1 cellular context compared by ENCODE assay signal in the genomic region with DNA sequence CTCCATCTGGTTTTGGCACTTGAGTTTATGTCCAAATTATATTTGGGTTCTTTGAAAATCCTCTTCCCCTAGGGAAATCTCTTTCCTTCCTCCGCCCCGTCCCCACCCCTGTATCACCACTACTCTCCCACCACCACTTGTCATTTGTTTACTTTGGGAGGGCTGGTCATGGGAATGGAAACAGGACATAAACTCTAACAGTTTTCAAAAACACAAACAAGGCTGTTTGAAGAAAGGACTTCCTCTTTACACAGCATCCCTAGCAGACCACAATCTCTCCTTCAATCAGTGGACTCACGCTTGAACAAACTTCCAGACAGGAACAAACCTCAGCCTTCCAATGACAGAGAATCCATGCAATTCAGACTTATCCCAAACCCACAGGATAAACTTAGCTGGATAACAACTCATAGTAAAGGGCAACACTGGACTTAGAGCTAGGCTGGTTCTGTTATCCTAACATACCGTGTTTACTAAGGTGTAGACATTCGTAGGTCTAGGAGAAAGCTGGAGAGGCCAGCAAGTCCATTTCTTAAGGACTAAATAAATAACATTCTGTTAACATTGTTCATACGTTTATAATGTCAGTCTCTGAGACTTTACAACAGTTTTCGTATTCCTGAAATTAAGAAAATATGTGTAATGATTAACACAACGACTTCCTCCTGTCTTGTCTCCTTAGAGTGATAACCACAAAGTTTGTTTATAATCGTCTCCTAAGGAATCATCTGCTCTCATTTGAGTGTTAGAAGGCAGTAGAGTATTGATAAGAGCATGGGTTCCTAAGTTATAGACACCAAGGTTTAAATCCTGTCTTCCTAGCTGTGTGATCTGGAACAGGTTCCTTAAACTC.
TF ChIP-seq lines count a peak whose summit lies in the region.

No MANE protein-coding gene starts in this region.

TF ChIP-seq in HepG2, 621 proteins besides CTCF, POLR2A, EP300 and RAD21 (continued from another document and continues in another):
- TF ChIP-seq, protein P1, sequence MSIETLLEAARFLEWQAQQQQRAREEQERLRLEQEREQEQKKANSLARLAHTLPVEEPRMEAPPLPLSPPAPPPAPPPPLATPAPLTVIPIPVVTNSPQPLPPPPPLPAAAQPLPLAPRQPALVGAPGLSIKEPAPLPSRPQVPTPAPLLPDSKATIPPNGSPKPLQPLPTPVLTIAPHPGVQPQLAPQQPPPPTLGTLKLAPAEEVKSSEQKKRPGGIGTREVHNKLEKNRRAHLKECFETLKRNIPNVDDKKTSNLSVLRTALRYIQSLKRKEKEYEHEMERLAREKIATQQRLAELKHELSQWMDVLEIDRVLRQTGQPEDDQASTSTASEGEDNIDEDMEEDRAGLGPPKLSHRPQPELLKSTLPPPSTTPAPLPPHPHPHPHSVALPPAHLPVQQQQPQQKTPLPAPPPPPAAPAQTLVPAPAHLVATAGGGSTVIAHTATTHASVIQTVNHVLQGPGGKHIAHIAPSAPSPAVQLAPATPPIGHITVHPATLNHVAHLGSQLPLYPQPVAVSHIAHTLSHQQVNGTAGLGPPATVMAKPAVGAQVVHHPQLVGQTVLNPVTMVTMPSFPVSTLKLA (IDR thresholded peaks at IDR 0.05), result peak; percentile 39; the same call in 1 of the 2 replicates
- TF ChIP-seq GATAD1 (CRISPR knock-in tag; IDR thresholded peaks at IDR 0.05) (peak; percentile 67), ZC3H4 (CRISPR knock-in tag; IDR thresholded peaks at IDR 0.05; ENCODE audit: borderline replicate concordance) (no peak), CCDC6 (CRISPR knock-in tag; IDR thresholded peaks at IDR 0.05) (peak; percentile 45), ZNF34 (CRISPR knock-in tag; IDR thresholded peaks at IDR 0.05; ENCODE audit: borderline replicate concordance) (peak; percentile 72; the same call in 1 of the 2 replicates), KDM4B (CRISPR knock-in tag; IDR thresholded peaks at IDR 0.05) (peak; percentile 84; the same call in 1 of the 2 replicates), ZNF816 (CRISPR knock-in tag; IDR thresholded peaks at IDR 0.05; ENCODE audit: borderline replicate concordance) (peak; percentile 97), YEATS2 (CRISPR knock-in tag; IDR thresholded peaks at IDR 0.05; ENCODE audit: borderline replicate concordance) (no peak; the same call in 1 of the 2 replicates), NCOR1 (IDR thresholded peaks at IDR 0.05; ENCODE audit: borderline replicate concordance, low read length) (peak; percentile 44; the same call in 1 of the 2 replicates), SMYD3 (CRISPR knock-in tag; IDR thresholded peaks at IDR 0.05) (peak; percentile 69; the same call in 1 of the 2 replicates), ZNF558 (CRISPR knock-in tag; IDR thresholded peaks at IDR 0.05; ENCODE audit: borderline replicate concordance) (no peak), IRF2 (CRISPR knock-in tag; IDR thresholded peaks at IDR 0.05) (peak; percentile 78), RCOR2 (CRISPR knock-in tag; IDR thresholded peaks at IDR 0.05) (peak; percentile 98), KLF13 (CRISPR knock-in tag; IDR thresholded peaks at IDR 0.05) (no peak), HMGA1 (CRISPR knock-in tag; conservative IDR thresholded peaks at IDR 0.05) (no peak), NCOA5 (CRISPR knock-in tag; IDR thresholded peaks at IDR 0.05) (no peak), ZNF598 (CRISPR knock-in tag; IDR thresholded peaks at IDR 0.05; ENCODE audit: borderline replicate concordance) (no peak), CREB1 (IDR thresholded peaks at IDR 0.05) (no peak), CREB1 (CRISPR knock-in tag; IDR thresholded peaks at IDR 0.05) (peak; percentile 79), MEIS2 (CRISPR knock-in tag; IDR thresholded peaks at IDR 0.05) (peak; percentile 69; the same call in 1 of the 2 replicates), TBX2 (CRISPR knock-in tag; IDR thresholded peaks at IDR 0.05; ENCODE audit: borderline replicate concordance) (peak; percentile 95), ZNF878 (CRISPR knock-in tag; IDR thresholded peaks at IDR 0.05) (peak; percentile 80; the same call in 1 of the 2 replicates)
- TF ChIP-seq, protein P2, sequence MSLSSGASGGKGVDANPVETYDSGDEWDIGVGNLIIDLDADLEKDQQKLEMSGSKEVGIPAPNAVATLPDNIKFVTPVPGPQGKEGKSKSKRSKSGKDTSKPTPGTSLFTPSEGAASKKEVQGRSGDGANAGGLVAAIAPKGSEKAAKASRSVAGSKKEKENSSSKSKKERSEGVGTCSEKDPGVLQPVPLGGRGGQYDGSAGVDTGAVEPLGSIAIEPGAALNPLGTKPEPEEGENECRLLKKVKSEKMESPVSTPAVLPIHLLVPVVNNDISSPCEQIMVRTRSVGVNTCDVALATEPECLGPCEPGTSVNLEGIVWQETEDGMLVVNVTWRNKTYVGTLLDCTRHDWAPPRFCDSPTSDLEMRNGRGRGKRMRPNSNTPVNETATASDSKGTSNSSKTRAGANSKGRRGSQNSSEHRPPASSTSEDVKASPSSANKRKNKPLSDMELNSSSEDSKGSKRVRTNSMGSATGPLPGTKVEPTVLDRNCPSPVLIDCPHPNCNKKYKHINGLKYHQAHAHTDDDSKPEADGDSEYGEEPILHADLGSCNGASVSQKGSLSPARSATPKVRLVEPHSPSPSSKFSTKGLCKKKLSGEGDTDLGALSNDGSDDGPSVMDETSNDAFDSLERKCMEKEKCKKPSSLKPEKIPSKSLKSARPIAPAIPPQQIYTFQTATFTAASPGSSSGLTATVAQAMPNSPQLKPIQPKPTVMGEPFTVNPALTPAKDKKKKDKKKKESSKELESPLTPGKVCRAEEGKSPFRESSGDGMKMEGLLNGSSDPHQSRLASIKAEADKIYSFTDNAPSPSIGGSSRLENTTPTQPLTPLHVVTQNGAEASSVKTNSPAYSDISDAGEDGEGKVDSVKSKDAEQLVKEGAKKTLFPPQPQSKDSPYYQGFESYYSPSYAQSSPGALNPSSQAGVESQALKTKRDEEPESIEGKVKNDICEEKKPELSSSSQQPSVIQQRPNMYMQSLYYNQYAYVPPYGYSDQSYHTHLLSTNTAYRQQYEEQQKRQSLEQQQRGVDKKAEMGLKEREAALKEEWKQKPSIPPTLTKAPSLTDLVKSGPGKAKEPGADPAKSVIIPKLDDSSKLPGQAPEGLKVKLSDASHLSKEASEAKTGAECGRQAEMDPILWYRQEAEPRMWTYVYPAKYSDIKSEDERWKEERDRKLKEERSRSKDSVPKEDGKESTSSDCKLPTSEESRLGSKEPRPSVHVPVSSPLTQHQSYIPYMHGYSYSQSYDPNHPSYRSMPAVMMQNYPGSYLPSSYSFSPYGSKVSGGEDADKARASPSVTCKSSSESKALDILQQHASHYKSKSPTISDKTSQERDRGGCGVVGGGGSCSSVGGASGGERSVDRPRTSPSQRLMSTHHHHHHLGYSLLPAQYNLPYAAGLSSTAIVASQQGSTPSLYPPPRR (CRISPR knock-in tag; IDR thresholded peaks at IDR 0.05; ENCODE audit: borderline replicate concordance), result peak; percentile 98
- TF ChIP-seq, protein P3, sequence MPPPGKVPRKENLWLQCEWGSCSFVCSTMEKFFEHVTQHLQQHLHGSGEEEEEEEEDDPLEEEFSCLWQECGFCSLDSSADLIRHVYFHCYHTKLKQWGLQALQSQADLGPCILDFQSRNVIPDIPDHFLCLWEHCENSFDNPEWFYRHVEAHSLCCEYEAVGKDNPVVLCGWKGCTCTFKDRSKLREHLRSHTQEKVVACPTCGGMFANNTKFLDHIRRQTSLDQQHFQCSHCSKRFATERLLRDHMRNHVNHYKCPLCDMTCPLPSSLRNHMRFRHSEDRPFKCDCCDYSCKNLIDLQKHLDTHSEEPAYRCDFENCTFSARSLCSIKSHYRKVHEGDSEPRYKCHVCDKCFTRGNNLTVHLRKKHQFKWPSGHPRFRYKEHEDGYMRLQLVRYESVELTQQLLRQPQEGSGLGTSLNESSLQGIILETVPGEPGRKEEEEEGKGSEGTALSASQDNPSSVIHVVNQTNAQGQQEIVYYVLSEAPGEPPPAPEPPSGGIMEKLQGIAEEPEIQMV (CRISPR knock-in tag; IDR thresholded peaks at IDR 0.05; ENCODE audit: low read depth), result no peak; the same call in 1 of the 2 replicates
- TF ChIP-seq, protein P4, sequence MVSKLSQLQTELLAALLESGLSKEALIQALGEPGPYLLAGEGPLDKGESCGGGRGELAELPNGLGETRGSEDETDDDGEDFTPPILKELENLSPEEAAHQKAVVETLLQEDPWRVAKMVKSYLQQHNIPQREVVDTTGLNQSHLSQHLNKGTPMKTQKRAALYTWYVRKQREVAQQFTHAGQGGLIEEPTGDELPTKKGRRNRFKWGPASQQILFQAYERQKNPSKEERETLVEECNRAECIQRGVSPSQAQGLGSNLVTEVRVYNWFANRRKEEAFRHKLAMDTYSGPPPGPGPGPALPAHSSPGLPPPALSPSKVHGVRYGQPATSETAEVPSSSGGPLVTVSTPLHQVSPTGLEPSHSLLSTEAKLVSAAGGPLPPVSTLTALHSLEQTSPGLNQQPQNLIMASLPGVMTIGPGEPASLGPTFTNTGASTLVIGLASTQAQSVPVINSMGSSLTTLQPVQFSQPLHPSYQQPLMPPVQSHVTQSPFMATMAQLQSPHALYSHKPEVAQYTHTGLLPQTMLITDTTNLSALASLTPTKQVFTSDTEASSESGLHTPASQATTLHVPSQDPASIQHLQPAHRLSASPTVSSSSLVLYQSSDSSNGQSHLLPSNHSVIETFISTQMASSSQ (IDR thresholded peaks at IDR 0.05; ENCODE audit: low read depth), result peak; percentile 70
- TF ChIP-seq, protein P4 (CRISPR knock-in tag; IDR thresholded peaks at IDR 0.05; ENCODE audit: borderline replicate concordance), result peak; percentile 91; the same call in 1 of the 2 replicates
- TF ChIP-seq, protein P5, sequence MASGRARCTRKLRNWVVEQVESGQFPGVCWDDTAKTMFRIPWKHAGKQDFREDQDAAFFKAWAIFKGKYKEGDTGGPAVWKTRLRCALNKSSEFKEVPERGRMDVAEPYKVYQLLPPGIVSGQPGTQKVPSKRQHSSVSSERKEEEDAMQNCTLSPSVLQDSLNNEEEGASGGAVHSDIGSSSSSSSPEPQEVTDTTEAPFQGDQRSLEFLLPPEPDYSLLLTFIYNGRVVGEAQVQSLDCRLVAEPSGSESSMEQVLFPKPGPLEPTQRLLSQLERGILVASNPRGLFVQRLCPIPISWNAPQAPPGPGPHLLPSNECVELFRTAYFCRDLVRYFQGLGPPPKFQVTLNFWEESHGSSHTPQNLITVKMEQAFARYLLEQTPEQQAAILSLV (CRISPR knock-in tag; IDR thresholded peaks at IDR 0.05; ENCODE audit: borderline replicate concordance), result no peak; the same call in 1 of the 2 replicates
- TF ChIP-seq, protein P6, sequence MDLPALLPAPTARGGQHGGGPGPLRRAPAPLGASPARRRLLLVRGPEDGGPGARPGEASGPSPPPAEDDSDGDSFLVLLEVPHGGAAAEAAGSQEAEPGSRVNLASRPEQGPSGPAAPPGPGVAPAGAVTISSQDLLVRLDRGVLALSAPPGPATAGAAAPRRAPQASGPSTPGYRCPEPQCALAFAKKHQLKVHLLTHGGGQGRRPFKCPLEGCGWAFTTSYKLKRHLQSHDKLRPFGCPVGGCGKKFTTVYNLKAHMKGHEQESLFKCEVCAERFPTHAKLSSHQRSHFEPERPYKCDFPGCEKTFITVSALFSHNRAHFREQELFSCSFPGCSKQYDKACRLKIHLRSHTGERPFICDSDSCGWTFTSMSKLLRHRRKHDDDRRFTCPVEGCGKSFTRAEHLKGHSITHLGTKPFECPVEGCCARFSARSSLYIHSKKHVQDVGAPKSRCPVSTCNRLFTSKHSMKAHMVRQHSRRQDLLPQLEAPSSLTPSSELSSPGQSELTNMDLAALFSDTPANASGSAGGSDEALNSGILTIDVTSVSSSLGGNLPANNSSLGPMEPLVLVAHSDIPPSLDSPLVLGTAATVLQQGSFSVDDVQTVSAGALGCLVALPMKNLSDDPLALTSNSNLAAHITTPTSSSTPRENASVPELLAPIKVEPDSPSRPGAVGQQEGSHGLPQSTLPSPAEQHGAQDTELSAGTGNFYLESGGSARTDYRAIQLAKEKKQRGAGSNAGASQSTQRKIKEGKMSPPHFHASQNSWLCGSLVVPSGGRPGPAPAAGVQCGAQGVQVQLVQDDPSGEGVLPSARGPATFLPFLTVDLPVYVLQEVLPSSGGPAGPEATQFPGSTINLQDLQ (CRISPR knock-in tag; IDR thresholded peaks at IDR 0.05), result no peak
- TF ChIP-seq, protein P7, sequence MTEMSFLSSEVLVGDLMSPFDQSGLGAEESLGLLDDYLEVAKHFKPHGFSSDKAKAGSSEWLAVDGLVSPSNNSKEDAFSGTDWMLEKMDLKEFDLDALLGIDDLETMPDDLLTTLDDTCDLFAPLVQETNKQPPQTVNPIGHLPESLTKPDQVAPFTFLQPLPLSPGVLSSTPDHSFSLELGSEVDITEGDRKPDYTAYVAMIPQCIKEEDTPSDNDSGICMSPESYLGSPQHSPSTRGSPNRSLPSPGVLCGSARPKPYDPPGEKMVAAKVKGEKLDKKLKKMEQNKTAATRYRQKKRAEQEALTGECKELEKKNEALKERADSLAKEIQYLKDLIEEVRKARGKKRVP (CRISPR knock-in tag; IDR thresholded peaks at IDR 0.05), result peak in 1 of 2 experiments; percentile 85; a peak in 2 of 4 replicates
- TF ChIP-seq, protein P8, sequence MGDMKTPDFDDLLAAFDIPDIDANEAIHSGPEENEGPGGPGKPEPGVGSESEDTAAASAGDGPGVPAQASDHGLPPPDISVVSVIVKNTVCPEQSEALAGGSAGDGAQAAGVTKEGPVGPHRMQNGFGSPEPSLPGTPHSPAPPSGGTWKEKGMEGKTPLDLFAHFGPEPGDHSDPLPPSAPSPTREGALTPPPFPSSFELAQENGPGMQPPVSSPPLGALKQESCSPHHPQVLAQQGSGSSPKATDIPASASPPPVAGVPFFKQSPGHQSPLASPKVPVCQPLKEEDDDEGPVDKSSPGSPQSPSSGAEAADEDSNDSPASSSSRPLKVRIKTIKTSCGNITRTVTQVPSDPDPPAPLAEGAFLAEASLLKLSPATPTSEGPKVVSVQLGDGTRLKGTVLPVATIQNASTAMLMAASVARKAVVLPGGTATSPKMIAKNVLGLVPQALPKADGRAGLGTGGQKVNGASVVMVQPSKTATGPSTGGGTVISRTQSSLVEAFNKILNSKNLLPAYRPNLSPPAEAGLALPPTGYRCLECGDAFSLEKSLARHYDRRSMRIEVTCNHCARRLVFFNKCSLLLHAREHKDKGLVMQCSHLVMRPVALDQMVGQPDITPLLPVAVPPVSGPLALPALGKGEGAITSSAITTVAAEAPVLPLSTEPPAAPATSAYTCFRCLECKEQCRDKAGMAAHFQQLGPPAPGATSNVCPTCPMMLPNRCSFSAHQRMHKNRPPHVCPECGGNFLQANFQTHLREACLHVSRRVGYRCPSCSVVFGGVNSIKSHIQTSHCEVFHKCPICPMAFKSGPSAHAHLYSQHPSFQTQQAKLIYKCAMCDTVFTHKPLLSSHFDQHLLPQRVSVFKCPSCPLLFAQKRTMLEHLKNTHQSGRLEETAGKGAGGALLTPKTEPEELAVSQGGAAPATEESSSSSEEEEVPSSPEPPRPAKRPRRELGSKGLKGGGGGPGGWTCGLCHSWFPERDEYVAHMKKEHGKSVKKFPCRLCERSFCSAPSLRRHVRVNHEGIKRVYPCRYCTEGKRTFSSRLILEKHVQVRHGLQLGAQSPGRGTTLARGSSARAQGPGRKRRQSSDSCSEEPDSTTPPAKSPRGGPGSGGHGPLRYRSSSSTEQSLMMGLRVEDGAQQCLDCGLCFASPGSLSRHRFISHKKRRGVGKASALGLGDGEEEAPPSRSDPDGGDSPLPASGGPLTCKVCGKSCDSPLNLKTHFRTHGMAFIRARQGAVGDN (CRISPR knock-in tag; IDR thresholded peaks at IDR 0.05), result no peak
